ENCODE assay signal across 16 cellular contexts in genomic region chr2:165417009-165417408, GRCh38. TPM values are rescaled to one million over a fixed set of nuclear protein-coding genes. Genes with fewer than 3 reads are reported as not detected.
"Had no signal": no experiment of that assay in that cellular context is flagged by ENCODE, and none has a peak within 500 bp of the region (broad histone marks: within the 10 kb centered on the region; RNA-seq: fewer than 3 reads in every experiment).

No MANE protein-coding gene starts in this region.

- H3K4me1 ChIP-seq: body of pancreas had no signal

- H3K27ac ChIP-seq: body of pancreas, epithelial cell of prostate had no signal

- H3K4me3 Mint-ChIP-seq: activated naive CD8-positive, alpha-beta T cell; natural killer cell; stimulated activated memory B cell treated with anti-CD40 and anti-IgM and Interleukin-4, amounts not matched to agents 10 μg/mL and 1 μg/mL and 100 μg/mL, for 72 hours had no signal

- H3K27me3 ChIP-seq: body of pancreas had no signal

- H3K4me3 ChIP-seq: body of pancreas had no signal

- H3K4me1 Mint-ChIP-seq: natural killer cell; stimulated activated memory B cell treated with anti-CD40 and anti-IgM and Interleukin-4, amounts not matched to agents 10 μg/mL and 1 μg/mL and 100 μg/mL, for 72 hours had no signal

- ATAC-seq: body of pancreas; natural killer cell; stimulated activated memory B cell treated with anti-CD40 and anti-IgM and Interleukin-4, amounts not matched to agents 10 μg/mL and 1 μg/mL and 100 μg/mL, for 72 hours had no signal

- H3K27ac Mint-ChIP-seq: activated naive CD8-positive, alpha-beta T cell; natural killer cell; stimulated activated memory B cell treated with anti-CD40 and anti-IgM and Interleukin-4, amounts not matched to agents 10 μg/mL and 1 μg/mL and 100 μg/mL, for 72 hours had no signal

- DNase-seq: activated CD4-positive, alpha-beta T cell treated with anti-CD3 and anti-CD28 coated beads for 4 hours; activated CD8-positive, alpha-beta memory T cell treated with anti-CD3 and anti-CD28 coated beads for 24 hours; activated gamma-delta T cell treated with Interleukin-2 at 50 U/mL for 16 hours; amygdala; body of pancreas; central memory CD4-positive, alpha-beta T cell; effector CD8-positive, alpha-beta T cell; head of caudate nucleus; kidney glomerular epithelial cell; mesenchymal stem cell; natural killer cell; nucleus accumbens; stimulated activated CD4-positive, alpha-beta T cell treated with anti-CD3 and anti-CD28 coated beads, Interleukin-2, amount 100 ng/mL, for 48 hours had no signal

- H3K36me3 Mint-ChIP-seq: stimulated activated memory B cell treated with anti-CD40 and anti-IgM and Interleukin-4, amounts not matched to agents 10 μg/mL and 1 μg/mL and 100 μg/mL, for 72 hours had no signal

- H3K9me3 ChIP-seq: body of pancreas had no signal

RNA-seq across cellular contexts. Expression of gene CSRNP3, which starts 52.5 kb away (rescaled TPM):
- total RNA-seq: natural killer cell had no signal
